19 cellular contexts compared by ENCODE assay signal in genomic region chr11:47163898-47164297, GRCh38.
"Had no signal": no experiment of that assay in that cellular context is flagged by ENCODE, and none has a peak within 500 bp of the region (broad histone marks: within the 10 kb centered on the region; RNA-seq: fewer than 3 reads in every experiment).

No MANE protein-coding gene starts in this region.

- H3K27ac ChIP-seq: foreskin keratinocyte, hepatocyte, neutrophil, tibial artery, upper lobe of right lung, vagina had no signal

- H3K9me3 Mint-ChIP-seq: dendritic cell treated with granulocyte-macrophage colony-stimulating factor and Interleukin-4, amounts not matched to agents 40 ng/mL and 50 ng/mL, for 4 days; effector memory CD8-positive, alpha-beta T cell; naive B cell; nephron; stimulated activated naive CD8-positive, alpha-beta T cell treated with anti-CD3 and anti-CD28 coated beads, Interleukin-15, Interleukin-2, amounts not matched to agents 100 ng/mL and 50 ng/mL, for 24 hours had no signal

- ATAC-seq: effector memory CD8-positive, alpha-beta T cell; foreskin keratinocyte; left cardiac atrium; upper lobe of right lung had no signal

- H3K4me3 ChIP-seq: hepatocyte, lung, smooth muscle cell, tibial artery, upper lobe of right lung, vagina had no signal

- H3K9me3 ChIP-seq: neutrophil, tibial artery, upper lobe of right lung, vagina had no signal

- H3K27ac Mint-ChIP-seq: dendritic cell treated with granulocyte-macrophage colony-stimulating factor and Interleukin-4, amounts not matched to agents 40 ng/mL and 50 ng/mL, for 4 days; nephron; stimulated activated naive CD8-positive, alpha-beta T cell treated with anti-CD3 and anti-CD28 coated beads, Interleukin-15, Interleukin-2, amounts not matched to agents 100 ng/mL and 50 ng/mL, for 24 hours had no signal

- DNase-seq: effector memory CD8-positive, alpha-beta T cell; foreskin keratinocyte; head of caudate nucleus; kidney; left cardiac atrium; mesenchymal stem cell; naive B cell; stimulated activated CD4-positive, alpha-beta T cell treated with anti-CD3 and anti-CD28 coated beads, Interleukin-2, amount 100 ng/mL, for 48 hours; tibial artery; upper lobe of right lung had no signal

- H3K4me1 ChIP-seq: foreskin keratinocyte, upper lobe of right lung had no signal

- H3K4me3 Mint-ChIP-seq: dendritic cell treated with granulocyte-macrophage colony-stimulating factor and Interleukin-4, amounts not matched to agents 40 ng/mL and 50 ng/mL, for 4 days; effector memory CD8-positive, alpha-beta T cell; naive B cell; nephron; stimulated activated naive CD8-positive, alpha-beta T cell treated with anti-CD3 and anti-CD28 coated beads, Interleukin-15, Interleukin-2, amounts not matched to agents 100 ng/mL and 50 ng/mL, for 24 hours had no signal

- H3K36me3 Mint-ChIP-seq: naive B cell had no signal

- FAIRE-seq: colon, kidney had no signal

- H3K27me3 Mint-ChIP-seq: dendritic cell treated with granulocyte-macrophage colony-stimulating factor and Interleukin-4, amounts not matched to agents 40 ng/mL and 50 ng/mL, for 4 days; effector memory CD8-positive, alpha-beta T cell; naive B cell; stimulated activated naive CD8-positive, alpha-beta T cell treated with anti-CD3 and anti-CD28 coated beads, Interleukin-15, Interleukin-2, amounts not matched to agents 100 ng/mL and 50 ng/mL, for 24 hours had no signal

- H3K27me3 ChIP-seq: foreskin keratinocyte, hepatocyte, neutrophil, tibial artery, upper lobe of right lung, vagina had no signal
